ENCODE assay signal across 13 cellular contexts in the genomic region with DNA sequence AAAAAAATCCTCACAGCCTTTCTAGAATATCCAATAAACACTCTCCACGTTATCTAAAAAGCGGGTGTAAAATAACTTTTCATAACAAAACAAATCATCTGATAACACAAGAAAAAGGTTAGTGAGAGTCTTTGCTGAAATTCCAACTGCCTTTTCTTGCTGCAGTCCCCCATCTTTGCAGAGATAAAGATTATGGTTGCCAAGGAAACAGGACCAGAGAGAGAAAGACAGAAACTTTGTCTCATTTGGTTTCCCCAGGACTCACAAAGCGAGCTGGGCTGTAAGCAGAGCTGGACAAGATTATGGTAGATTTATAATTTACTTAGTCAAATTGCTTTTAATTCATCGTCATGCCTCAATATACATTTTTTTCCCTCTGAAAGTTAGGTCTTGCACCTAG.
"Had no signal": no experiment of that assay in that cellular context is flagged by ENCODE, and none has a peak within 500 bp of the region (broad histone marks: within the 10 kb centered on the region; RNA-seq: fewer than 3 reads in every experiment).

No MANE protein-coding gene starts in this region.

- H3K4me3 ChIP-seq: left ventricle myocardium inferior, pancreas, thoracic aorta, upper lobe of right lung had no signal

- H3K4me3 Mint-ChIP-seq: activated CD4-positive, alpha-beta memory T cell treated with anti-CD3 and anti-CD28 coated beads for 36 hours; activated CD8-positive, alpha-beta memory T cell treated with anti-CD3 and anti-CD28 coated beads, Interleukin-2, amount 10 ng/mL, durations not matched to agents 7 days and 5 days; activated naive CD4-positive, alpha-beta T cell treated with anti-CD3 and anti-CD28 coated beads, Interleukin-2, amount 10 ng/mL, durations not matched to agents 7 days and 5 days; natural killer cell had no signal

- ATAC-seq: activated CD8-positive, alpha-beta memory T cell treated with anti-CD3 and anti-CD28 coated beads, Interleukin-2, amount 10 ng/mL, durations not matched to agents 7 days and 5 days; esophagus mucosa; natural killer cell; pancreas; upper lobe of right lung had no signal

- H3K36me3 Mint-ChIP-seq: activated CD4-positive, alpha-beta memory T cell treated with anti-CD3 and anti-CD28 coated beads for 36 hours; activated CD8-positive, alpha-beta memory T cell treated with anti-CD3 and anti-CD28 coated beads, Interleukin-2, amount 10 ng/mL, durations not matched to agents 7 days and 5 days; activated naive CD4-positive, alpha-beta T cell treated with anti-CD3 and anti-CD28 coated beads, Interleukin-2, amount 10 ng/mL, durations not matched to agents 7 days and 5 days; natural killer cell had no signal

- H3K4me1 ChIP-seq: left ventricle myocardium inferior, pancreas, upper lobe of right lung had no signal

- H3K27ac Mint-ChIP-seq: activated CD4-positive, alpha-beta memory T cell treated with anti-CD3 and anti-CD28 coated beads for 36 hours; activated CD8-positive, alpha-beta memory T cell treated with anti-CD3 and anti-CD28 coated beads, Interleukin-2, amount 10 ng/mL, durations not matched to agents 7 days and 5 days; activated naive CD4-positive, alpha-beta T cell treated with anti-CD3 and anti-CD28 coated beads, Interleukin-2, amount 10 ng/mL, durations not matched to agents 7 days and 5 days; activated T-helper 2 cell treated with anti-CD3 and anti-CD28 coated beads, Interferon-gamma antibody, Interleukin-2, Interleukin-4, amounts not matched to agents 10 μg/mL and 5 μg/mL and 100 μg/mL, durations not matched to agents 14 hours and 24 hours and 36 hours; natural killer cell had no signal

- H3K9me3 ChIP-seq: left ventricle myocardium inferior, pancreas, thoracic aorta, upper lobe of right lung had no signal

- H3K9me3 Mint-ChIP-seq: activated CD4-positive, alpha-beta memory T cell treated with anti-CD3 and anti-CD28 coated beads for 36 hours; activated naive CD4-positive, alpha-beta T cell treated with anti-CD3 and anti-CD28 coated beads, Interleukin-2, amount 10 ng/mL, durations not matched to agents 7 days and 5 days; activated T-helper 2 cell treated with anti-CD3 and anti-CD28 coated beads, Interferon-gamma antibody, Interleukin-2, Interleukin-4, amounts not matched to agents 10 μg/mL and 5 μg/mL and 100 μg/mL, durations not matched to agents 14 hours and 24 hours and 36 hours; natural killer cell had no signal

- H3K27me3 ChIP-seq: pancreas, upper lobe of right lung had no signal

- DNase-seq: activated CD8-positive, alpha-beta memory T cell treated with anti-CD3 and anti-CD28 coated beads, Interleukin-2, amount 10 ng/mL, durations not matched to agents 7 days and 5 days; activated naive CD4-positive, alpha-beta T cell treated with anti-CD3 and anti-CD28 coated beads, Interleukin-2, amount 10 ng/mL, durations not matched to agents 7 days and 5 days; activated T-cell treated with anti-CD3 and anti-CD28 coated beads, Interleukin-2, amount 50 U/mL, for 1 hour; hippocampal formation; left ventricle myocardium inferior; natural killer cell; pancreas; stimulated activated CD4-positive, alpha-beta T cell treated with anti-CD3 and anti-CD28 coated beads, Interleukin-12 subunit alpha, Interleukin-12 subunit beta, amount 100 ng/mL, for 4 hours; upper lobe of right lung had no signal

- H3K4me1 Mint-ChIP-seq: activated CD8-positive, alpha-beta memory T cell treated with anti-CD3 and anti-CD28 coated beads, Interleukin-2, amount 10 ng/mL, durations not matched to agents 7 days and 5 days; activated naive CD4-positive, alpha-beta T cell treated with anti-CD3 and anti-CD28 coated beads, Interleukin-2, amount 10 ng/mL, durations not matched to agents 7 days and 5 days had no signal

- H3K36me3 ChIP-seq: left ventricle myocardium inferior, pancreas, thoracic aorta, upper lobe of right lung had no signal

- H3K27ac ChIP-seq: left ventricle myocardium inferior, pancreas, thoracic aorta, upper lobe of right lung had no signal
